ENCODE assay signal across 20 cellular contexts in genomic region chr3:102378216-102378615, GRCh38. TPM values are rescaled to one million over a fixed set of nuclear protein-coding genes. Genes with fewer than 3 reads are reported as not detected.
DNase-seq lines count a peak whose midpoint lies in the region; ATAC-seq and TF ChIP-seq lines count a peak whose summit lies in the region.
"Had no signal": no experiment of that assay in that cellular context is flagged by ENCODE, and none has a peak within 500 bp of the region (broad histone marks: within the 10 kb centered on the region; RNA-seq: fewer than 3 reads in every experiment).

No MANE protein-coding gene starts in this region.

- H3K9me3 ChIP-seq in mammary epithelial cell (replicated peaks; ENCODE audit: insufficient read depth, low read length): no peaks in the 10 kb centered on the region

- no peak overlapping the region for H3K27ac ChIP-seq in mammary epithelial cell (ENCODE audit: insufficient read depth, low read depth, low read length)

- H3K4me2 ChIP-seq in mammary epithelial cell (ENCODE audit: insufficient read depth, low read depth, low read length): peak overlapping the region; percentile 40

- DNase-seq in DMS 273 (lab: John Stamatoyannopoulos, UW; ENCODE audit: unreplicated experiment) (peak; percentile 9), DMS 273 treated with DMSO at 0.1 percent for 48 hours (lab: John Stamatoyannopoulos, UW) (no peak), HPDE6-E6E7 (ENCODE audit: extremely low spot score) (peak; percentile 28), NCI-H446 treated with DMSO at 0.1 percent for 48 hours (lab: John Stamatoyannopoulos, UW) (peak; percentile 29), mammary epithelial cell (peak; percentile 68), OCI-M2 (lab: John Stamatoyannopoulos, UW; ENCODE audit: unreplicated experiment) (no peak)
- DNase-seq in stimulated activated CD4-positive, alpha-beta T cell treated with anti-CD3 and anti-CD28 coated beads, Interleukin-2, amount 100 ng/mL, for 24 hours: no peak
- DNase-seq: 8988T; C1 segment of cervical spinal cord; Calu3; CD8-positive, alpha-beta T cell; EL; NCI-H1092; NCI-H1694; NCI-H526 treated with DMSO at 0.1 percent for 48 hours; Right ventricle myocardium superior had no signal

- no peak for ATAC-seq in GM18519 (IDR thresholded peaks at IDR 0.05; ENCODE audit: low FRiP score, unreplicated experiment)
- ATAC-seq: CD8-positive, alpha-beta T cell; HepG2; K562 had no signal

- intact Hi-C loops in mammary epithelial cell (cut with micrococcal nuclease): no loop called here

- no peaks in the 10 kb centered on the region for H3K27me3 ChIP-seq in mammary epithelial cell (ENCODE audit: insufficient read depth, low read length)

- in situ Hi-C loops in mammary epithelial cell (cut with MboI; ENCODE audit: low sequenced_read_pairs in 2 of 2): no loop called here

- H3K4me3 ChIP-seq in mammary epithelial cell (replicated peaks in 1 of 3; ENCODE audit: insufficient read depth in 1 of 3, low read depth in 2 of 3, low read length in 3 of 3): no peak overlapping the region
- H3K4me3 ChIP-seq: K562 had no signal

- H4K20me1 ChIP-seq in mammary epithelial cell (ENCODE audit: insufficient read depth, low read length): no peaks in the 10 kb centered on the region

- peak overlapping the region; percentile 48 for H2AFZ ChIP-seq in mammary epithelial cell (ENCODE audit: low read depth, low read length)

- peaks cover 11% of the 10 kb centered on the region for H3K4me1 ChIP-seq in mammary epithelial cell (ENCODE audit: insufficient read depth, low read length)

- WGBS in mammary epithelial cell (ENCODE audit: low coverage, missing lambda C conversion rate): 30% methylated on average over 3 of the region's 4 CpGs

- CTCF ChIA-PET in mammary epithelial cell (lab: Charles Lee; ENCODE audit: low non-redundant PET): no interaction called here

- dilution Hi-C loops in mammary epithelial cell (cut with HindIII; ENCODE audit: low sequenced_read_pairs): no loop called here

- no peak for TF ChIP-seq CTCF in mammary epithelial cell (conservative IDR thresholded peaks at IDR 0.05 in 1 of 2, IDR thresholded peaks at IDR 0.05 in 1 of 2; ENCODE audit: extremely low read depth in 1 of 2, insufficient read depth in 1 of 2, low read depth in 1 of 2, low read length in 2 of 2)

- H3K36me3 ChIP-seq in mammary epithelial cell (ENCODE audit: insufficient read depth, low read length): no peaks in the 10 kb centered on the region

- no peak overlapping the region for H3K9ac ChIP-seq in mammary epithelial cell (ENCODE audit: insufficient read depth, low read length)

- no TSS peak for BruUV-seq in mammary epithelial cell (replicated peaks; lab: Mats Ljungman, UMichigan)

- H3K79me2 ChIP-seq in mammary epithelial cell (ENCODE audit: insufficient read depth, low read length): no peaks in the 10 kb centered on the region

RNA-seq across cellular contexts. Expression of gene ZPLD1, which starts 56.6 kb away (rescaled TPM):
- total RNA-seq in mammary epithelial cell: 1 to 10 TPM; 1.2 to 3.8 TPM
- polyA plus RNA-seq in mammary epithelial cell: 0.82 TPM
- polyA minus RNA-seq in mammary epithelial cell: 3.7 TPM
- total RNA-seq: CD8-positive, alpha-beta T cell; HepG2; HT-29; K562; Right ventricle myocardium superior had no signal
- polyA plus RNA-seq: HepG2 had no signal

Comparison
In these comparisons a context has a peak if more than half of its experiments do, and no peak if none do; other contexts are left out.
1. DNase-seq: peak in DMS 273 (single experiment), HPDE6-E6E7 (single experiment), NCI-H446 treated with DMSO at 0.1 percent for 48 hours (single experiment) and mammary epithelial cell (single experiment); none in DMS 273 treated with DMSO at 0.1 percent for 48 hours (single experiment), OCI-M2 (single experiment) and stimulated activated CD4-positive, alpha-beta T cell treated with anti-CD3 and anti-CD28 coated beads, Interleukin-2, amount 100 ng/mL, for 24 hours (0 of 2).